Comparison of ENCODE assay signal across 9 cellular contexts in genomic region chr11:27722117-27722844, GRCh38. TPM values are rescaled to one million over a fixed set of nuclear protein-coding genes. Genes with fewer than 3 reads are reported as not detected.
DNase-seq lines count a peak whose midpoint lies in the region; ATAC-seq and TF ChIP-seq lines count a peak whose summit lies in the region.
"Had no signal": no experiment of that assay in that cellular context is flagged by ENCODE, and none has a peak within 500 bp of the region (broad histone marks: within the 10 kb centered on the region; RNA-seq: fewer than 3 reads in every experiment).

No MANE protein-coding gene starts in this region.

- intact Hi-C loops in CD4-positive, alpha-beta memory T cell (cut with micrococcal nuclease) = no loop called here

- CTCF ChIA-PET in CD4-positive, alpha-beta memory T cell (lab: Charles Lee; ENCODE audit: partially characterized antibody) = no interaction called here

- POLR2A ChIA-PET in CD4-positive, alpha-beta memory T cell (lab: Charles Lee; ENCODE audit: partially characterized antibody) = no interaction called here

- H3K27ac ChIP-seq in CD4-positive, alpha-beta memory T cell (ENCODE audit: low read depth, low read length) = no peak overlapping the region
- H3K27ac ChIP-seq: 22Rv1 had no signal

- no peak overlapping the region for H3K27ac Mint-ChIP-seq in CD4-positive, alpha-beta memory T cell

- no peaks in the 10 kb centered on the region for H3K36me3 ChIP-seq in CD4-positive, alpha-beta memory T cell (ENCODE audit: insufficient read depth, low read length)

- no peaks in the 10 kb centered on the region for H3K4me1 ChIP-seq in CD4-positive, alpha-beta memory T cell (ENCODE audit: insufficient read depth, low read length)

- no peaks in the 10 kb centered on the region for H3K9me3 ChIP-seq in CD4-positive, alpha-beta memory T cell (ENCODE audit: control insufficient read depth in 1 of 2, low read length in 2 of 2)

- peaks cover 5 to 37% (median 24%) of the 10 kb centered on the region in 8 donors for H3K9me3 Mint-ChIP-seq in CD4-positive, alpha-beta memory T cell

- peaks cover 0 to 17% (median 6%) of the 10 kb centered on the region in 4 donors for H3K4me1 Mint-ChIP-seq in CD4-positive, alpha-beta memory T cell

- H3K36me3 Mint-ChIP-seq in CD4-positive, alpha-beta memory T cell = peaks cover 4 to 12% of the 10 kb centered on the region in 2 donors

- ATAC-seq in HG02938 (IDR thresholded peaks at IDR 0.05; ENCODE audit: unreplicated experiment) = no peak

- peak overlapping the region; percentile 50 to 55 for H3K4me3 ChIP-seq in cardiac fibroblast (replicated peaks in 1 of 2; ENCODE audit: low read depth in 2 of 2, low read length in 2 of 2)
- no peak overlapping the region for H3K4me3 ChIP-seq in CD4-positive, alpha-beta memory T cell (ENCODE audit: low read length in 2 of 2)

- H3K27me3 Mint-ChIP-seq in CD4-positive, alpha-beta memory T cell = peaks cover 41 to 51% of the 10 kb centered on the region in 2 donors

- TF ChIP-seq CTCF in cardiac fibroblast (IDR thresholded peaks at IDR 0.05; ENCODE audit: low read depth, low read length) = no peak

- peaks cover 24% of the 10 kb centered on the region for H3K27me3 ChIP-seq in CD4-positive, alpha-beta memory T cell (ENCODE audit: insufficient read depth, low read length)

- DNase-seq in DMS 273 (lab: John Stamatoyannopoulos, UW; ENCODE audit: unreplicated experiment) = peak; percentile 47
- no peak for DNase-seq in DMS 273 treated with DMSO at 0.1 percent for 48 hours (lab: John Stamatoyannopoulos, UW)
- peak; percentile 32 for DNase-seq in HT1080 (ENCODE audit: low read depth)
- DNase-seq in cardiac fibroblast (ENCODE audit: low read depth in 2 of 2) = peak; percentile 32 to 44
- peak; percentile 34 for DNase-seq in myocyte (ENCODE audit: low read depth)
- DNase-seq in CD4-positive, alpha-beta memory T cell = no peak
- no peak for DNase-seq in CD1c-positive myeloid dendritic cell (ENCODE audit: extremely low spot score)

- H3K4me3 Mint-ChIP-seq in CD4-positive, alpha-beta memory T cell = peak overlapping the region in 2 of 8 donors; percentile 21 to 66

RNA-seq across cellular contexts. Expression of gene BDNF, which starts 22.0 kb away (rescaled TPM):
- total RNA-seq in HT1080 (2014; rRNA removed; shearing (Covaris generic)) = 11.9 and 12.5 TPM in 2 replicates
- polyA plus RNA-seq in HT1080 (2015; cell fraction: cytosol; rRNA removed) = 9.3 and 11.1 TPM in 2 replicates
- polyA plus RNA-seq in HT1080 (2015; cell fraction: nucleus; rRNA removed) = 7.6 and 8.6 TPM in 2 replicates
- total RNA-seq in myocyte = 2.8 and 4.5 TPM in 2 replicates
- polyA plus RNA-seq in myocyte (2012) = 3.0 TPM
- not detected for total RNA-seq in CD4-positive, alpha-beta memory T cell
- polyA plus RNA-seq in CD4-positive, alpha-beta memory T cell = not detected

Comparison
In these comparisons a context has a peak if more than half of its experiments do, and no peak if none do; other contexts are left out.
1. DNase-seq: peak in DMS 273 (single experiment), HT1080 (single experiment), cardiac fibroblast (2 of 2) and myocyte (single experiment); none in DMS 273 treated with DMSO at 0.1 percent for 48 hours (single experiment), CD4-positive, alpha-beta memory T cell (0 of 5) and CD1c-positive myeloid dendritic cell (single experiment).
2. H3K4me3 ChIP-seq: peak in cardiac fibroblast (2 of 2); none in CD4-positive, alpha-beta memory T cell (0 of 2).